Comparison of ENCODE assay signal across 14 cellular contexts in the genomic region with DNA sequence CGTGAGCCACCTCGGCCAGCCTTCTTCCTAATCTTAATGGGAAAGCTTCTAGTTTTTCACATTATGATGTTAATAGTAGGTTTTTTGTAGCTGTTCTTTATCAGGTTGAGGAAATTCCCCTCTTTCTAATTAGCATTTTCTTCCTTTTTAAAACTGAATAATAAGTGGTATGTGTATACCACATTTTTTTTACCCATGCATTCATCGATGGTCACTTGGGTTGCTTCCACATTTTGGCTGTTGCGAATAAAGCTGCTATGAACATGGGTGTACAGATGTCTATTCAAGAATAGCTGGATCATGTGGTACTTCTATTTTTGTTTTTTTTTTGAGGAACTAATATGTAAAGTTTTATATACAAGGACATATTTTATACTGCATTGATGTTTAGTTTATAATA. TPM values are rescaled to one million over a fixed set of nuclear protein-coding genes. Genes with fewer than 3 reads are reported as not detected.
DNase-seq lines count a peak whose midpoint lies in the region; ATAC-seq lines count a peak whose summit lies in the region.
"Had no signal": no experiment of that assay in that cellular context is flagged by ENCODE, and none has a peak within 500 bp of the region (broad histone marks: within the 10 kb centered on the region; RNA-seq: fewer than 3 reads in every experiment).

No MANE protein-coding gene starts in this region.

- peaks cover 10% of the 10 kb centered on the region for H3K36me3 Mint-ChIP-seq in T-helper 17 cell (ENCODE audit: low read depth)
- peaks cover 44% of the 10 kb centered on the region for H3K36me3 Mint-ChIP-seq in dendritic cell treated with granulocyte-macrophage colony-stimulating factor and Interleukin-4, amounts not matched to agents 40 ng/mL and 50 ng/mL, for 4 days (ENCODE audit: low read depth)
- H3K36me3 Mint-ChIP-seq in stimulated activated naive B cell treated with anti-CD40 and anti-IgM and Interleukin-4, amounts not matched to agents 10 μg/mL and 1 μg/mL and 100 μg/mL, for 72 hours, result peaks cover 23 to 34% of the 10 kb centered on the region in 2 donors

- DNase-seq in CD1c-positive myeloid dendritic cell (ENCODE audit: extremely low spot score) (peak; percentile 19), T-helper 17 cell (no peak), GM23248 (no peak), HUDEP-2 (lab: John Stamatoyannopoulos, UW; ENCODE audit: unreplicated experiment in 76 of 76) (no peak)
- no peak for DNase-seq in stimulated activated naive B cell treated with anti-CD40 and anti-IgM and Interleukin-4, amounts not matched to agents 10 μg/mL and 1 μg/mL and 100 μg/mL, for 72 hours
- DNase-seq: 8988T; AML-193; Calu3; CD4-positive, alpha-beta T cell; DMS79 had no signal

- no peak overlapping the region for H3K4me2 ChIP-seq in GM23248 (ENCODE audit: unreplicated experiment)

- H3K27me3 ChIP-seq in GM23248 (replicated peaks; ENCODE audit: insufficient read depth), result no peaks in the 10 kb centered on the region
- H3K27me3 ChIP-seq: BLaER1 treated with 17β-estradiol and CSF1 and Interleukin-3, amounts not matched to agents 10 nM and 100 nM had no signal

- no peak overlapping the region for H3K4me3 ChIP-seq in GM23248
- H3K4me3 ChIP-seq: BLaER1 treated with 17β-estradiol and CSF1 and Interleukin-3, amounts not matched to agents 10 nM and 100 nM had no signal

- peaks cover 13% of the 10 kb centered on the region; the same call in 1 of the 2 replicates for H3K36me3 ChIP-seq in GM23248 (ENCODE audit: low read depth)

- peaks cover 16% of the 10 kb centered on the region for H3K4me1 Mint-ChIP-seq in T-helper 17 cell
- H3K4me1 Mint-ChIP-seq in dendritic cell treated with granulocyte-macrophage colony-stimulating factor and Interleukin-4, amounts not matched to agents 40 ng/mL and 50 ng/mL, for 4 days (ENCODE audit: low read depth), result peaks cover 22% of the 10 kb centered on the region
- H3K4me1 Mint-ChIP-seq in stimulated activated naive B cell treated with anti-CD40 and anti-IgM and Interleukin-4, amounts not matched to agents 10 μg/mL and 1 μg/mL and 100 μg/mL, for 72 hours, result peaks cover 14 to 34% of the 10 kb centered on the region in 2 donors

- H3K9me2 ChIP-seq in GM23248 (ENCODE audit: insufficient read depth), result no peaks in the 10 kb centered on the region

- peak overlapping the region; percentile 57 for H3K27ac Mint-ChIP-seq in T-helper 17 cell
- peak overlapping the region; percentile 45 for H3K27ac Mint-ChIP-seq in dendritic cell treated with granulocyte-macrophage colony-stimulating factor and Interleukin-4, amounts not matched to agents 40 ng/mL and 50 ng/mL, for 4 days
- H3K27ac Mint-ChIP-seq in stimulated activated naive B cell treated with anti-CD40 and anti-IgM and Interleukin-4, amounts not matched to agents 10 μg/mL and 1 μg/mL and 100 μg/mL, for 72 hours, result peak overlapping the region; percentile 86
- H3K27ac Mint-ChIP-seq: CD4-positive, alpha-beta T cell had no signal

- WGBS in GM23248 (ENCODE audit: low coverage in 1 of 2, low lambda C conversion rate in 2 of 2, missing lambda C conversion rate in 2 of 2), 2 experiments, result 86 to 87% methylated on average over 4 of the region's 4 CpGs

- H3K27ac ChIP-seq in GM23248, result no peak overlapping the region
- H3K27ac ChIP-seq: BLaER1 treated with 17β-estradiol and CSF1 and Interleukin-3, amounts not matched to agents 10 nM and 100 nM had no signal

- no peaks in the 10 kb centered on the region for H4K20me1 ChIP-seq in GM23248 (ENCODE audit: insufficient read depth)

- H3K27me3 Mint-ChIP-seq in T-helper 17 cell, result no peaks in the 10 kb centered on the region
- H3K27me3 Mint-ChIP-seq in dendritic cell treated with granulocyte-macrophage colony-stimulating factor and Interleukin-4, amounts not matched to agents 40 ng/mL and 50 ng/mL, for 4 days, result no peaks in the 10 kb centered on the region
- H3K27me3 Mint-ChIP-seq in stimulated activated naive B cell treated with anti-CD40 and anti-IgM and Interleukin-4, amounts not matched to agents 10 μg/mL and 1 μg/mL and 100 μg/mL, for 72 hours, result no peaks in the 10 kb centered on the region
- H3K27me3 Mint-ChIP-seq: CD4-positive, alpha-beta T cell had no signal

- H3K79me2 ChIP-seq in GM23248 (ENCODE audit: insufficient read depth), result peaks cover 30% of the 10 kb centered on the region

- H3K4me1 ChIP-seq in GM23248 (ENCODE audit: insufficient read depth), result peaks cover 14% of the 10 kb centered on the region; the same call in 1 of the 2 replicates

- no peak overlapping the region for H3K9ac ChIP-seq in GM23248
- H3K9ac ChIP-seq: BLaER1 treated with 17β-estradiol and CSF1 and Interleukin-3, amounts not matched to agents 10 nM and 100 nM had no signal

- H3F3A ChIP-seq in GM23248 (ENCODE audit: insufficient read depth), result peaks cover 14% of the 10 kb centered on the region

- H3K9me3 ChIP-seq in T-helper 17 cell (ENCODE audit: control insufficient read depth, low read length, poor library complexity, severe bottlenecking) (no peaks in the 10 kb centered on the region), GM23248 (ENCODE audit: low read depth) (no peaks in the 10 kb centered on the region)

- no peak overlapping the region for H2AFZ ChIP-seq in GM23248

- peaks cover 17% of the 10 kb centered on the region for H3K9me3 Mint-ChIP-seq in dendritic cell treated with granulocyte-macrophage colony-stimulating factor and Interleukin-4, amounts not matched to agents 40 ng/mL and 50 ng/mL, for 4 days
- peaks cover 0 to 7% of the 10 kb centered on the region in 2 donors for H3K9me3 Mint-ChIP-seq in stimulated activated naive B cell treated with anti-CD40 and anti-IgM and Interleukin-4, amounts not matched to agents 10 μg/mL and 1 μg/mL and 100 μg/mL, for 72 hours

- no peak overlapping the region for H3K4me3 Mint-ChIP-seq in T-helper 17 cell
- no peak overlapping the region for H3K4me3 Mint-ChIP-seq in dendritic cell treated with granulocyte-macrophage colony-stimulating factor and Interleukin-4, amounts not matched to agents 40 ng/mL and 50 ng/mL, for 4 days
- peak overlapping the region; percentile 56 to 75 for H3K4me3 Mint-ChIP-seq in stimulated activated naive B cell treated with anti-CD40 and anti-IgM and Interleukin-4, amounts not matched to agents 10 μg/mL and 1 μg/mL and 100 μg/mL, for 72 hours
- H3K4me3 Mint-ChIP-seq: CD4-positive, alpha-beta T cell had no signal

- ATAC-seq in T-helper 17 cell, result no peak
- ATAC-seq in stimulated activated naive B cell treated with anti-CD40 and anti-IgM and Interleukin-4, amounts not matched to agents 10 μg/mL and 1 μg/mL and 100 μg/mL, for 72 hours (replicated peaks), result peak; percentile 85 to 87
- no peak for ATAC-seq in GM21825 (IDR thresholded peaks at IDR 0.05; ENCODE audit: unreplicated experiment)
- ATAC-seq: HCT116 had no signal

- intact Hi-C loops in dendritic cell treated with granulocyte-macrophage colony-stimulating factor and Interleukin-4, amounts not matched to agents 40 ng/mL and 50 ng/mL, for 4 days (cut with micrococcal nuclease), result no loop called here

- in situ Hi-C loops in GM23248 (cut with MboI), result no loop called here

RNA-seq across cellular contexts. Expression of gene NRF1, which starts 44.3 kb away (rescaled TPM):
- 10 to 100 TPM; 33.7 to 33.9 TPM for total RNA-seq in T-helper 17 cell
- total RNA-seq in GM23248 (2014; rRNA removed; shearing (Covaris generic)), result 7.0 and 11.1 TPM in 2 replicates
- polyA plus RNA-seq in GM23248 (2016; fragmentation: Nextera tagmentation; extraction: Ambion mirVana), result 2.5 and 3.5 TPM in 2 replicates

Comparison
In these comparisons a context has a peak if more than half of its experiments do, and no peak if none do; other contexts are left out.
1. ATAC-seq: peak in stimulated activated naive B cell treated with anti-CD40 and anti-IgM and Interleukin-4, amounts not matched to agents 10 μg/mL and 1 μg/mL and 100 μg/mL, for 72 hours (2 of 2); none in T-helper 17 cell (single experiment) and GM21825 (single experiment).
2. H3K4me3 Mint-ChIP-seq: peak in stimulated activated naive B cell treated with anti-CD40 and anti-IgM and Interleukin-4, amounts not matched to agents 10 μg/mL and 1 μg/mL and 100 μg/mL, for 72 hours (2 of 2); none in T-helper 17 cell (single experiment) and dendritic cell treated with granulocyte-macrophage colony-stimulating factor and Interleukin-4, amounts not matched to agents 40 ng/mL and 50 ng/mL, for 4 days (single experiment).
3. Peak in every context shown above with its lines, with median percentiles within 50 percentile points of each other: H3K27ac Mint-ChIP-seq.